Comparison of ENCODE assay signal across 25 cellular contexts in genomic region chr1:233879841-233880240, GRCh38. TPM values are rescaled to one million over a fixed set of nuclear protein-coding genes. Genes with fewer than 3 reads are reported as not detected.
"Had no signal": no experiment of that assay in that cellular context is flagged by ENCODE, and none has a peak within 500 bp of the region (broad histone marks: within the 10 kb centered on the region; RNA-seq: fewer than 3 reads in every experiment).

No MANE protein-coding gene starts in this region.

- ATAC-seq: activated CD4-positive, CD25-positive, alpha-beta regulatory T cell treated with anti-CD3 and anti-CD28 coated beads, Interleukin-2, amount 50 U/mL, for 24 hours; activated CD8-positive, alpha-beta memory T cell treated with anti-CD3 and anti-CD28 coated beads, Interleukin-2, amount 10 ng/mL, durations not matched to agents 7 days and 5 days; heart right ventricle; left lobe of liver; lower lobe of right lung; naive thymus-derived CD8-positive, alpha-beta T cell had no signal

- H3K4me3 ChIP-seq: esophagus squamous epithelium, heart right ventricle, lower lobe of right lung, neural progenitor cell, spleen, thoracic aorta, upper lobe of left lung had no signal

- H3K4me1 ChIP-seq: esophagus squamous epithelium, heart right ventricle, lower lobe of right lung, neural progenitor cell, spleen, upper lobe of left lung had no signal

- FAIRE-seq: colon, endothelial cell of umbilical vein had no signal

- H3K27ac ChIP-seq: esophagus squamous epithelium, heart right ventricle, lower lobe of right lung, neural progenitor cell, spleen, thoracic aorta, upper lobe of left lung, VCaP had no signal

- DNase-seq: activated CD4-positive, alpha-beta memory T cell treated with anti-CD3 and anti-CD28 coated beads, Interleukin-2, amount 10 ng/mL, durations not matched to agents 7 days and 5 days; activated CD4-positive, alpha-beta T cell treated with anti-CD3 and anti-CD28 coated beads, Interleukin-2, amount 10 ng/mL, durations not matched to agents 24 days and 14 days; activated CD8-positive, alpha-beta memory T cell treated with anti-CD3 and anti-CD28 coated beads, Interleukin-2, amount 10 ng/mL, durations not matched to agents 7 days and 5 days; activated gamma-delta T cell treated with Interleukin-2 at 50 U/mL for 16 hours; activated T-cell treated with anti-CD3 and anti-CD28 coated beads, Interleukin-2, amount 50 U/mL, for 1 hour; anterior cingulate cortex; effector memory CD4-positive, alpha-beta T cell; esophagus squamous epithelium; heart right ventricle; lower lobe of right lung; naive thymus-derived CD8-positive, alpha-beta T cell; posterior cingulate gyrus; spleen; stimulated activated CD4-positive, alpha-beta T cell treated with anti-CD3 and anti-CD28 coated beads, Interleukin-4, amount 100 ng/mL, for 24 hours; stimulated activated naive CD4-positive, alpha-beta T cell treated with Interleukin-2 at 50 U/mL for 16 hours; upper lobe of left lung had no signal

- H3K36me3 ChIP-seq: esophagus squamous epithelium, heart right ventricle, lower lobe of right lung, neural progenitor cell, spleen, thoracic aorta, upper lobe of left lung had no signal

- H3K27me3 ChIP-seq: neural progenitor cell, upper lobe of left lung had no signal

- H3K9me3 ChIP-seq: esophagus squamous epithelium, lower lobe of right lung, thoracic aorta, upper lobe of left lung had no signal

RNA-seq across cellular contexts. Expression of gene SLC35F3, which starts 24.6 kb away (rescaled TPM):
- total RNA-seq: dermis microvascular lymphatic vessel endothelial cell, endothelial cell of umbilical vein, mesenteric fat pad, thoracic aorta had no signal
